29 cellular contexts compared by ENCODE assay signal in the genomic region with DNA sequence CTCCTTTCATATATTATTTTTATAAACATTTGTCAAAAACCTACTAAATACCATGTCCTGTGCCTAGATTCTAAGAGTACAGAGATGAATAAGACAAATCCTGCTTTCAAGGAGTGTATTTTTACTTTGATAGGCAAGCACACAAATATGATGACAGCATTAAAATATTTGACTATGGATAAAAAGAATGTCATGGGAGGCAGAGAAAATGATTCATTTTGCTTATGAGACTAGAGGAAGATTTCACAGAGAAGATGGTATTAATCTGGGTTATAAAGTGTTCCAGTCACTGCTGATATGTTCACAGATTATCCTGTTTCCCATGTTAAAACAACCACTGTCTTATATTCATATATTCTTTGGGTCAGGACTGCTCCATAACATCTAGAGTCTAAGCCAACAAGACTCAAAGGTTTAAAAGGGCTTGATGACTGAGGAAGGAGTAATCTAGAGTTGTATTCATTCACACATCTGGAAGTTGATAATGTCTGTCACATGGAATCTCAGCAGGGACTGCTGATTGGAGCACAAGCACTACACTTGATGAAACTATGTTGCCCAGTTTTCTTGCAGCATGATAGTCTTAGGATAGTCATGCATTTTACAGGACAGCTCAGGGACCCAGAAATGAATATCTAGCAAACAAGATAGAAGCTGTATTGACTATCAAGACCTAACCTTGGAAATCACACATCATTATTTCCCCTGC.
DNase-seq lines count a peak whose midpoint lies in the region; ATAC-seq, FAIRE-seq and TF ChIP-seq lines count a peak whose summit lies in the region.
"Had no signal": no experiment of that assay in that cellular context is flagged by ENCODE, and none has a peak within 500 bp of the region (broad histone marks: within the 10 kb centered on the region; RNA-seq: fewer than 3 reads in every experiment).

No MANE protein-coding gene starts in this region.

- no peak overlapping the region for H3K4me3 ChIP-seq in CD4-positive, CD25-positive, alpha-beta regulatory T cell (ENCODE audit: low read depth, low read length)
- H3K4me3 ChIP-seq in bronchial epithelial cell (ENCODE audit: low read depth, low read length) = no peak overlapping the region
- H3K4me3 ChIP-seq in mesendoderm (ENCODE audit: low read length) = no peak overlapping the region
- no peak overlapping the region for H3K4me3 ChIP-seq in adrenal gland
- H3K4me3 ChIP-seq: ascending aorta, gastrocnemius medialis, right atrium auricular region had no signal

- no peak overlapping the region for H3K4me3 Mint-ChIP-seq in CD4-positive, CD25-positive, alpha-beta regulatory T cell
- H3K4me3 Mint-ChIP-seq: neural crest cell had no signal

- H2AK5ac ChIP-seq in mesendoderm (ENCODE audit: low read length) = no peak overlapping the region

- H3K27me3 ChIP-seq in CD4-positive, CD25-positive, alpha-beta regulatory T cell (ENCODE audit: control insufficient read depth, insufficient read depth, low read length) = no peaks in the 10 kb centered on the region
- no peaks in the 10 kb centered on the region for H3K27me3 ChIP-seq in bronchial epithelial cell (ENCODE audit: control insufficient read depth, insufficient read depth, low read length)
- H3K27me3 ChIP-seq in mesendoderm (ENCODE audit: insufficient read depth, low read length, poor library complexity) = no peaks in the 10 kb centered on the region
- no peaks in the 10 kb centered on the region for H3K27me3 ChIP-seq in adrenal gland
- H3K27me3 ChIP-seq: ascending aorta, gastrocnemius medialis, right atrium auricular region had no signal

- peaks cover 16% of the 10 kb centered on the region for H3K36me3 Mint-ChIP-seq in CD4-positive, CD25-positive, alpha-beta regulatory T cell

- no peak for ATAC-seq in CD4-positive, CD25-positive, alpha-beta regulatory T cell (ENCODE audit: low read depth in 2 of 2)
- no peak for ATAC-seq in GM21381 (IDR thresholded peaks at IDR 0.05; ENCODE audit: unreplicated experiment)
- ATAC-seq: activated naive CD4-positive, alpha-beta T cell treated with anti-CD3 and anti-CD28 coated beads, Interleukin-2, amount 50 U/mL, for 72 hours; gastrocnemius medialis; HCT116; left cardiac atrium; stimulated activated naive CD8-positive, alpha-beta T cell treated with anti-CD3 and anti-CD28 coated beads, Interleukin-15, Interleukin-2, amounts not matched to agents 100 U/mL and 50 U/mL, for 24 hours had no signal

- H3K9ac ChIP-seq in mesendoderm (ENCODE audit: low read length) = no peak overlapping the region

- peaks cover 12% of the 10 kb centered on the region for H3K4me1 ChIP-seq in CD4-positive, CD25-positive, alpha-beta regulatory T cell (ENCODE audit: control insufficient read depth, insufficient read depth, low read length, poor library complexity, severe bottlenecking)
- H3K4me1 ChIP-seq in mesendoderm (ENCODE audit: control insufficient read depth, low read depth, low read length) (no peaks in the 10 kb centered on the region), adrenal gland (replicated peaks in 1 of 2) (no peaks in the 10 kb centered on the region)
- H3K4me1 ChIP-seq: ascending aorta, gastrocnemius medialis, right atrium auricular region had no signal

- H3K79me2 ChIP-seq in mesendoderm (ENCODE audit: control insufficient read depth, insufficient read depth, low read length) = no peaks in the 10 kb centered on the region

- DNase-seq in CD4-positive, CD25-positive, alpha-beta regulatory T cell = no peak
- DNase-seq in HS-5 (ENCODE audit: low read depth) (peak; percentile 52), bronchial epithelial cell (ENCODE audit: low read depth) (peak; percentile 16), mesendoderm (peak; percentile 17), adrenal gland (no peak)
- no peak for DNase-seq in stimulated activated CD4-positive, alpha-beta T cell treated with anti-CD3 and anti-CD28 coated beads, Interleukin-1b, Interleukin-23, amount 100 ng/mL, for 48 hours
- DNase-seq: ACHN; activated CD4-positive, alpha-beta T cell treated with anti-CD3 and anti-CD28 coated beads for 4 hours; central memory CD4-positive, alpha-beta T cell; COR-L47; cortex of kidney; DMS53; gastrocnemius medialis; hippocampal formation; left cardiac atrium; NCI-H1048; NCI-H446 treated with DMSO at 0.1 percent for 48 hours; SIG-M5; stimulated activated CD4-positive, alpha-beta T cell treated with anti-CD3 and anti-CD28 coated beads, Interleukin-2, amount 100 ng/mL, for 24 hours; stimulated activated naive CD8-positive, alpha-beta T cell treated with anti-CD3 and anti-CD28 coated beads, Interleukin-15, Interleukin-2, amounts not matched to agents 100 U/mL and 50 U/mL, for 24 hours; T1000; WERI-Rb-1 had no signal

- no peak overlapping the region for H3K27ac ChIP-seq in CD4-positive, CD25-positive, alpha-beta regulatory T cell (ENCODE audit: insufficient read depth, low read length, poor library complexity, severe bottlenecking)
- H3K27ac ChIP-seq in mesendoderm (ENCODE audit: low read depth, low read length) = no peak overlapping the region
- H3K27ac ChIP-seq in adrenal gland = no peak overlapping the region
- H3K27ac ChIP-seq: ascending aorta, gastrocnemius medialis, right atrium auricular region, WERI-Rb-1 had no signal

- H3K23ac ChIP-seq in mesendoderm (ENCODE audit: low read length) = no peak overlapping the region

- no peaks in the 10 kb centered on the region for H3K79me1 ChIP-seq in mesendoderm (ENCODE audit: low read length)

- TF ChIP-seq CTCF in bronchial epithelial cell (IDR thresholded peaks at IDR 0.05; ENCODE audit: insufficient read depth, low read length, severe bottlenecking) (no peak), adrenal gland (IDR thresholded peaks at IDR 0.05) (no peak)

- peaks cover 27 to 50% (median 40%) of the 10 kb centered on the region in 4 donors for H3K4me1 Mint-ChIP-seq in CD4-positive, CD25-positive, alpha-beta regulatory T cell
- H3K4me1 Mint-ChIP-seq: neural crest cell had no signal

- no peak overlapping the region for H3K4me2 ChIP-seq in mesendoderm (ENCODE audit: low read length)

- H4K5ac ChIP-seq in mesendoderm (ENCODE audit: low read length) = no peak overlapping the region

- H3K36me3 ChIP-seq in CD4-positive, CD25-positive, alpha-beta regulatory T cell (ENCODE audit: control insufficient read depth, insufficient read depth, low read length) = peaks cover 2% of the 10 kb centered on the region
- H3K36me3 ChIP-seq in bronchial epithelial cell (ENCODE audit: control insufficient read depth, insufficient read depth, low read length) = no peaks in the 10 kb centered on the region
- H3K36me3 ChIP-seq in mesendoderm (ENCODE audit: control insufficient read depth, insufficient read depth, low read length) = no peaks in the 10 kb centered on the region
- H3K36me3 ChIP-seq in adrenal gland (replicated peaks in 1 of 2) = no peaks in the 10 kb centered on the region
- H3K36me3 ChIP-seq: ascending aorta, gastrocnemius medialis, right atrium auricular region, WERI-Rb-1 had no signal

- H3K9me3 Mint-ChIP-seq in CD4-positive, CD25-positive, alpha-beta regulatory T cell = peaks cover 0 to 2% (median 0%) of the 10 kb centered on the region in 7 donors

- TF ChIP-seq POLR2A in adrenal gland (IDR thresholded peaks at IDR 0.05) = no peak

- no peak overlapping the region for H3K4ac ChIP-seq in mesendoderm (ENCODE audit: low read depth, low read length)

- H3K9me3 ChIP-seq in CD4-positive, CD25-positive, alpha-beta regulatory T cell (ENCODE audit: control insufficient read depth in 2 of 2, low read length in 2 of 2) = no peaks in the 10 kb centered on the region
- no peaks in the 10 kb centered on the region for H3K9me3 ChIP-seq in adrenal gland (replicated peaks in 1 of 3)
- H3K9me3 ChIP-seq: ascending aorta, gastrocnemius medialis, right atrium auricular region had no signal

- H4K8ac ChIP-seq in mesendoderm (ENCODE audit: low read depth, low read length) = no peak overlapping the region

- intact Hi-C loops in adrenal gland (cut with DNase I) = no loop called here

- FAIRE-seq in bronchial epithelial cell (lab: Jason Lieb, UNC) = no peak
- FAIRE-seq: G401.6 had no signal

- no peak overlapping the region for H3K56ac ChIP-seq in mesendoderm (ENCODE audit: low read length)

- no peaks in the 10 kb centered on the region for H3K27me3 Mint-ChIP-seq in CD4-positive, CD25-positive, alpha-beta regulatory T cell

- H2BK15ac ChIP-seq in mesendoderm (replicated peaks; ENCODE audit: low read depth) = no peak overlapping the region

- no peak overlapping the region for H2BK120ac ChIP-seq in mesendoderm (ENCODE audit: low read depth, low read length)

- H2BK5ac ChIP-seq in mesendoderm (ENCODE audit: low read length) = no peak overlapping the region

- peak overlapping the region in 2 of 3 donors; percentile 39 to 84 for H3K27ac Mint-ChIP-seq in CD4-positive, CD25-positive, alpha-beta regulatory T cell
- H3K27ac Mint-ChIP-seq: activated naive CD4-positive, alpha-beta T cell treated with anti-CD3 and anti-CD28 coated beads, Interleukin-2, amount 50 U/mL, for 72 hours had no signal

- no peak overlapping the region for H3K18ac ChIP-seq in mesendoderm (ENCODE audit: low read length)

Comparison
In these comparisons a context has a peak if more than half of its experiments do, and no peak if none do; other contexts are left out.
1. DNase-seq: peak in HS-5 (single experiment), bronchial epithelial cell (single experiment) and mesendoderm (single experiment); none in CD4-positive, CD25-positive, alpha-beta regulatory T cell (0 of 3), adrenal gland (0 of 7) and stimulated activated CD4-positive, alpha-beta T cell treated with anti-CD3 and anti-CD28 coated beads, Interleukin-1b, Interleukin-23, amount 100 ng/mL, for 48 hours (single experiment).